In genomic region chr17:44376124-44376523, GRCh38 we compare ENCODE assay signal across 10 cellular contexts.
A peak's percentile ranks its signal among the peaks of the same experiment; 100 is the strongest.
DNase-seq lines count a peak whose midpoint lies in the region; ATAC-seq and TF ChIP-seq lines count a peak whose summit lies in the region.
"Had no signal": no experiment of that assay in that cellular context is flagged by ENCODE, and none has a peak within 500 bp of the region (broad histone marks: within the 10 kb centered on the region; RNA-seq: fewer than 3 reads in every experiment).

No MANE protein-coding gene starts in this region.

- DNase-seq in 8988T = peak; percentile 62
- DNase-seq in hepatic stellate cell (ENCODE audit: low spot score) = peak; percentile 75
- no peak for DNase-seq in foreskin melanocyte
- DNase-seq: cerebellar nuclear complex, NCI-H1694 treated with DMSO at 0.1 percent for 48 hours had no signal

- ATAC-seq in GM21528 (IDR thresholded peaks at IDR 0.05; ENCODE audit: low FRiP score, unreplicated experiment) (no peak), HG03045 (IDR thresholded peaks at IDR 0.05; ENCODE audit: unreplicated experiment) (no peak), GM18907 (IDR thresholded peaks at IDR 0.05; ENCODE audit: unreplicated experiment) (no peak)

- TF ChIP-seq CTCF in GM12873 (IDR thresholded peaks at IDR 0.05; ENCODE audit: insufficient read depth, low read depth, low read length, missing control alignments) (peak; percentile 75), VCaP (conservative IDR thresholded peaks at IDR 0.05) (peak; percentile 23; the same call in 1 of the 2 replicates)

- H3K27ac ChIP-seq in VCaP = no peak overlapping the region
